Comparison of ENCODE assay signal across 1 cellular context in genomic region chr7:30027915-30028748, GRCh38.
TF ChIP-seq lines count a peak whose summit lies in the region.

PLEKHA8 (plus strand) TSS chr7:30028412; CDS start chr7:30028763, 351 bp downstream.

TF ChIP-seq in HepG2, 621 proteins besides CTCF, POLR2A, EP300 and RAD21 (continued from another document and continues in another):
- TF ChIP-seq, protein P1, sequence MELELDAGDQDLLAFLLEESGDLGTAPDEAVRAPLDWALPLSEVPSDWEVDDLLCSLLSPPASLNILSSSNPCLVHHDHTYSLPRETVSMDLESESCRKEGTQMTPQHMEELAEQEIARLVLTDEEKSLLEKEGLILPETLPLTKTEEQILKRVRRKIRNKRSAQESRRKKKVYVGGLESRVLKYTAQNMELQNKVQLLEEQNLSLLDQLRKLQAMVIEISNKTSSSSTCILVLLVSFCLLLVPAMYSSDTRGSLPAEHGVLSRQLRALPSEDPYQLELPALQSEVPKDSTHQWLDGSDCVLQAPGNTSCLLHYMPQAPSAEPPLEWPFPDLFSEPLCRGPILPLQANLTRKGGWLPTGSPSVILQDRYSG (CRISPR knock-in tag; IDR thresholded peaks at IDR 0.05): 0 out of 2 replicates have a peak, but pooled peaks have one; percentile 49
- TF ChIP-seq RXRB (CRISPR knock-in tag; IDR thresholded peaks at IDR 0.05; ENCODE audit: borderline replicate concordance): peak; percentile 42; the same call in 1 of the 2 replicates
- TF ChIP-seq, protein P2, sequence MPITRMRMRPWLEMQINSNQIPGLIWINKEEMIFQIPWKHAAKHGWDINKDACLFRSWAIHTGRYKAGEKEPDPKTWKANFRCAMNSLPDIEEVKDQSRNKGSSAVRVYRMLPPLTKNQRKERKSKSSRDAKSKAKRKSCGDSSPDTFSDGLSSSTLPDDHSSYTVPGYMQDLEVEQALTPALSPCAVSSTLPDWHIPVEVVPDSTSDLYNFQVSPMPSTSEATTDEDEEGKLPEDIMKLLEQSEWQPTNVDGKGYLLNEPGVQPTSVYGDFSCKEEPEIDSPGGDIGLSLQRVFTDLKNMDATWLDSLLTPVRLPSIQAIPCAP (CRISPR knock-in tag; IDR thresholded peaks at IDR 0.05; ENCODE audit: low read depth): peak; percentile 74; the same call in 1 of the 2 replicates
- no peak for TF ChIP-seq ZNF451 (CRISPR knock-in tag; IDR thresholded peaks at IDR 0.05)
- peak; percentile 49; the same call in 1 of the 2 replicates for TF ChIP-seq PPARG (CRISPR knock-in tag; conservative IDR thresholded peaks at IDR 0.05)
- TF ChIP-seq NFIB (CRISPR knock-in tag; IDR thresholded peaks at IDR 0.05; ENCODE audit: borderline replicate concordance): no peak
- TF ChIP-seq IRF9 (CRISPR knock-in tag; IDR thresholded peaks at IDR 0.05; ENCODE audit: borderline replicate concordance): peak; percentile 69; the same call in 1 of the 2 replicates
- TF ChIP-seq MXD4 (CRISPR knock-in tag; IDR thresholded peaks at IDR 0.05): no peak; the same call in 1 of the 2 replicates
- TF ChIP-seq ZNF282 (IDR thresholded peaks at IDR 0.05; ENCODE audit: partially characterized antibody): no peak
- 0 out of 2 replicates have a peak, but pooled peaks have one; percentile 19 for TF ChIP-seq ZKSCAN8 (CRISPR knock-in tag; IDR thresholded peaks at IDR 0.05; ENCODE audit: borderline replicate concordance)
- no peak for TF ChIP-seq DPF2 (CRISPR knock-in tag; IDR thresholded peaks at IDR 0.05; ENCODE audit: borderline replicate concordance, low read depth)
- no peak for TF ChIP-seq TCF7L2 (IDR thresholded peaks at IDR 0.05; ENCODE audit: low read depth, low read length)
- TF ChIP-seq NR3C1 (CRISPR knock-in tag; IDR thresholded peaks at IDR 0.05): no peak
- TF ChIP-seq HNRNPLL (IDR thresholded peaks at IDR 0.05; ENCODE audit: low read depth, low read length, poor library complexity, severe bottlenecking): peak; percentile 98
- TF ChIP-seq PLRG1 (conservative IDR thresholded peaks at IDR 0.05): no peak
- no peak for TF ChIP-seq ZNF577 (CRISPR knock-in tag; IDR thresholded peaks at IDR 0.05; ENCODE audit: borderline replicate concordance, low read depth)
- no peak for TF ChIP-seq ZHX1 (CRISPR knock-in tag; IDR thresholded peaks at IDR 0.05; ENCODE audit: low read depth)
- no peak for TF ChIP-seq ZBTB7B (CRISPR knock-in tag; IDR thresholded peaks at IDR 0.05)
- TF ChIP-seq FOXP4 (CRISPR knock-in tag; IDR thresholded peaks at IDR 0.05): peak; percentile 67; the same call in 1 of the 2 replicates
- peak; percentile 27; the same call in 1 of the 2 replicates for TF ChIP-seq FOSL2 (CRISPR knock-in tag; IDR thresholded peaks at IDR 0.05)
- TF ChIP-seq TFDP1 (CRISPR knock-in tag; IDR thresholded peaks at IDR 0.05; ENCODE audit: borderline replicate concordance): 0 out of 2 replicates have a peak, but pooled peaks have one; percentile 33
- TF ChIP-seq CENPT (CRISPR knock-in tag; IDR thresholded peaks at IDR 0.05; ENCODE audit: low read depth): no peak
- no peak; the same call in 1 of the 2 replicates for TF ChIP-seq KDM5A (IDR thresholded peaks at IDR 0.05; ENCODE audit: borderline replicate concordance, low read length)
- no peak for TF ChIP-seq TFAP4 (IDR thresholded peaks at IDR 0.05; ENCODE audit: borderline replicate concordance, low read depth)
- TF ChIP-seq, protein P3, sequence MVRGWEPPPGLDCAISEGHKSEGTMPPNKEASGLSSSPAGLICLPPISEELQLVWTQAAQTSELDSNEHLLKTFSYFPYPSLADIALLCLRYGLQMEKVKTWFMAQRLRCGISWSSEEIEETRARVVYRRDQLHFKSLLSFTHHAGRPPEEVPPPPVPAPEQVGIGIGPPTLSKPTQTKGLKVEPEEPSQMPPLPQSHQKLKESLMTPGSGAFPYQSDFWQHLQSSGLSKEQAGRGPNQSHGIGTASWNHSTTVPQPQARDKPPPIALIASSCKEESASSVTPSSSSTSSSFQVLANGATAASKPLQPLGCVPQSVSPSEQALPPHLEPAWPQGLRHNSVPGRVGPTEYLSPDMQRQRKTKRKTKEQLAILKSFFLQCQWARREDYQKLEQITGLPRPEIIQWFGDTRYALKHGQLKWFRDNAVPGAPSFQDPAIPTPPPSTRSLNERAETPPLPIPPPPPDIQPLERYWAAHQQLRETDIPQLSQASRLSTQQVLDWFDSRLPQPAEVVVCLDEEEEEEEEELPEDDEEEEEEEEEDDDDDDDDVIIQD (CRISPR knock-in tag; IDR thresholded peaks at IDR 0.05; ENCODE audit: low read depth): peak; percentile 68; the same call in 1 of the 2 replicates
- peak; percentile 32; the same call in 1 of the 2 replicates for TF ChIP-seq NAIF1 (CRISPR knock-in tag; IDR thresholded peaks at IDR 0.05; ENCODE audit: borderline replicate concordance)
- TF ChIP-seq GTF3A (CRISPR knock-in tag; conservative IDR thresholded peaks at IDR 0.05): no peak
- TF ChIP-seq, protein P4, sequence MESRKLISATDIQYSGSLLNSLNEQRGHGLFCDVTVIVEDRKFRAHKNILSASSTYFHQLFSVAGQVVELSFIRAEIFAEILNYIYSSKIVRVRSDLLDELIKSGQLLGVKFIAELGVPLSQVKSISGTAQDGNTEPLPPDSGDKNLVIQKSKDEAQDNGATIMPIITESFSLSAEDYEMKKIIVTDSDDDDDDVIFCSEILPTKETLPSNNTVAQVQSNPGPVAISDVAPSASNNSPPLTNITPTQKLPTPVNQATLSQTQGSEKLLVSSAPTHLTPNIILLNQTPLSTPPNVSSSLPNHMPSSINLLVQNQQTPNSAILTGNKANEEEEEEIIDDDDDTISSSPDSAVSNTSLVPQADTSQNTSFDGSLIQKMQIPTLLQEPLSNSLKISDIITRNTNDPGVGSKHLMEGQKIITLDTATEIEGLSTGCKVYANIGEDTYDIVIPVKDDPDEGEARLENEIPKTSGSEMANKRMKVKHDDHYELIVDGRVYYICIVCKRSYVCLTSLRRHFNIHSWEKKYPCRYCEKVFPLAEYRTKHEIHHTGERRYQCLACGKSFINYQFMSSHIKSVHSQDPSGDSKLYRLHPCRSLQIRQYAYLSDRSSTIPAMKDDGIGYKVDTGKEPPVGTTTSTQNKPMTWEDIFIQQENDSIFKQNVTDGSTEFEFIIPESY (CRISPR knock-in tag; IDR thresholded peaks at IDR 0.05): no peak
- TF ChIP-seq, protein P5, sequence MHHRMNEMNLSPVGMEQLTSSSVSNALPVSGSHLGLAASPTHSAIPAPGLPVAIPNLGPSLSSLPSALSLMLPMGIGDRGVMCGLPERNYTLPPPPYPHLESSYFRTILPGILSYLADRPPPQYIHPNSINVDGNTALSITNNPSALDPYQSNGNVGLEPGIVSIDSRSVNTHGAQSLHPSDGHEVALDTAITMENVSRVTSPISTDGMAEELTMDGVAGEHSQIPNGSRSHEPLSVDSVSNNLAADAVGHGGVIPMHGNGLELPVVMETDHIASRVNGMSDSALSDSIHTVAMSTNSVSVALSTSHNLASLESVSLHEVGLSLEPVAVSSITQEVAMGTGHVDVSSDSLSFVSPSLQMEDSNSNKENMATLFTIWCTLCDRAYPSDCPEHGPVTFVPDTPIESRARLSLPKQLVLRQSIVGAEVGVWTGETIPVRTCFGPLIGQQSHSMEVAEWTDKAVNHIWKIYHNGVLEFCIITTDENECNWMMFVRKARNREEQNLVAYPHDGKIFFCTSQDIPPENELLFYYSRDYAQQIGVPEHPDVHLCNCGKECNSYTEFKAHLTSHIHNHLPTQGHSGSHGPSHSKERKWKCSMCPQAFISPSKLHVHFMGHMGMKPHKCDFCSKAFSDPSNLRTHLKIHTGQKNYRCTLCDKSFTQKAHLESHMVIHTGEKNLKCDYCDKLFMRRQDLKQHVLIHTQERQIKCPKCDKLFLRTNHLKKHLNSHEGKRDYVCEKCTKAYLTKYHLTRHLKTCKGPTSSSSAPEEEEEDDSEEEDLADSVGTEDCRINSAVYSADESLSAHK (CRISPR knock-in tag; IDR thresholded peaks at IDR 0.05; ENCODE audit: borderline replicate concordance): no peak
- TF ChIP-seq, protein P6, sequence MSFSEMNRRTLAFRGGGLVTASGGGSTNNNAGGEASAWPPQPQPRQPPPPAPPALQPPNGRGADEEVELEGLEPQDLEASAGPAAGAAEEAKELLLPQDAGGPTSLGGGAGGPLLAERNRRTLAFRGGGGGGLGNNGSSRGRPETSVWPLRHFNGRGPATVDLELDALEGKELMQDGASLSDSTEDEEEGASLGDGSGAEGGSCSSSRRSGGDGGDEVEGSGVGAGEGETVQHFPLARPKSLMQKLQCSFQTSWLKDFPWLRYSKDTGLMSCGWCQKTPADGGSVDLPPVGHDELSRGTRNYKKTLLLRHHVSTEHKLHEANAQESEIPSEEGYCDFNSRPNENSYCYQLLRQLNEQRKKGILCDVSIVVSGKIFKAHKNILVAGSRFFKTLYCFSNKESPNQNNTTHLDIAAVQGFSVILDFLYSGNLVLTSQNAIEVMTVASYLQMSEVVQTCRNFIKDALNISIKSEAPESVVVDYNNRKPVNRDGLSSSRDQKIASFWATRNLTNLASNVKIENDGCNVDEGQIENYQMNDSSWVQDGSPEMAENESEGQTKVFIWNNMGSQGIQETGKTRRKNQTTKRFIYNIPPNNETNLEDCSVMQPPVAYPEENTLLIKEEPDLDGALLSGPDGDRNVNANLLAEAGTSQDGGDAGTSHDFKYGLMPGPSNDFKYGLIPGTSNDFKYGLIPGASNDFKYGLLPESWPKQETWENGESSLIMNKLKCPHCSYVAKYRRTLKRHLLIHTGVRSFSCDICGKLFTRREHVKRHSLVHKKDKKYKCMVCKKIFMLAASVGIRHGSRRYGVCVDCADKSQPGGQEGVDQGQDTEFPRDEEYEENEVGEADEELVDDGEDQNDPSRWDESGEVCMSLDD (CRISPR knock-in tag; IDR thresholded peaks at IDR 0.05; ENCODE audit: borderline replicate concordance): no peak
- no peak for TF ChIP-seq ZNF550 (CRISPR knock-in tag; IDR thresholded peaks at IDR 0.05; ENCODE audit: borderline replicate concordance)
- TF ChIP-seq, protein P7, sequence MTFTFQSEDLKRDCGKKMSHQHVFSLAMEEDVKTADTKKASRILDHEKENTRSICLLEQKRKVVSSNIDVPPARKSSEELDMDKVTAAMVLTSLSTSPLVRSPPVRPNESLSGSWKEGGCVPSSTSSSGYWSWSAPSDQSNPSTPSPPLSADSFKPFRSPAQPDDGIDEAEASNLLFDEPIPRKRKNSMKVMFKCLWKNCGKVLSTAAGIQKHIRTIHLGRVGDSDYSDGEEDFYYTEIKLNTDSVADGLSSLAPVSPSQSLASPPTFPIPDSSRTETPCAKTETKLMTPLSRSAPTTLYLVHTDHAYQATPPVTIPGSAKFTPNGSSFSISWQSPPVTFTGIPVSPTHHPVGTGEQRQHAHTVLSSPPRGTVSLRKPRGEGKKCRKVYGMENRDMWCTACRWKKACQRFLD (CRISPR knock-in tag; IDR thresholded peaks at IDR 0.05; ENCODE audit: borderline replicate concordance): peak; percentile 71; the same call in 1 of the 2 replicates
- peak; percentile 92 for TF ChIP-seq SP4 (CRISPR knock-in tag; IDR thresholded peaks at IDR 0.05)
- TF ChIP-seq BHLHE40 (IDR thresholded peaks at IDR 0.05; ENCODE audit: low read length): no peak; the same call in 1 of the 2 replicates
- no peak for TF ChIP-seq RFXANK (CRISPR knock-in tag; IDR thresholded peaks at IDR 0.05)
- no peak for TF ChIP-seq JUN (CRISPR knock-in tag; IDR thresholded peaks at IDR 0.05)
- TF ChIP-seq ZNF326 (CRISPR knock-in tag; IDR thresholded peaks at IDR 0.05; ENCODE audit: borderline replicate concordance): no peak
